Comparison of ENCODE assay signal across 20 cellular contexts in the genomic region with DNA sequence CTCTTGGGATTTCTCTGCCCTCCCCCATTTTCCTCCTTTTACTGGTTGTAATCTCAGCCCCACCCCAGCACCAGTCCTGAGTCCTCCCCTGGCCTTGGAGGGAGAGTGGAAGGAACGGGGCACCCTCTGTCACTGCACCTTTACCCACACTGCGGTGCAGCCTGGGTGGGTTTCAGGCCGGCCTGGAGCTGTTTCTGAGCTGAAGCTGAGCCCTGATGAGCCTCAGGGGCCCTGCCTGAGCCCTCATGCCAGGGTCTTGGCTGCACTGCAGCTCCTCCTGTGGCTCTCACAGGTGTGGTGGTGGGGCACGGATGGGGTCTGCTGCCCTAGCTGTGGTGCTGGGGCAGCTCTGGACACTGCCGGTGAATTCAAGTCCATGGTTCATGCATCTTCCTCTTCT.
"Had no signal": no experiment of that assay in that cellular context is flagged by ENCODE, and none has a peak within 500 bp of the region (broad histone marks: within the 10 kb centered on the region; RNA-seq: fewer than 3 reads in every experiment).

No MANE protein-coding gene starts in this region.

- H3K9me3 Mint-ChIP-seq: neural progenitor cell had no signal

- H3K27ac ChIP-seq: neural progenitor cell, prostate gland, stomach, suprapubic skin, tibial nerve had no signal

- DNase-seq: activated CD4-positive, alpha-beta T cell treated with anti-CD3 and anti-CD28 coated beads, Interleukin-2, amount 50 U/mL, for 48 hours; activated naive CD4-positive, alpha-beta T cell; activated T-cell treated with anti-CD3 and anti-CD28 coated beads, Interleukin-2, amount 50 U/mL, for 1 hour; cerebellar nuclear complex; effector CD8-positive, alpha-beta T cell; erythroblast; foreskin fibroblast; heart right ventricle; naive B cell; SK-N-SH; spleen; stimulated activated CD4-positive, alpha-beta T cell treated with anti-CD3 and anti-CD28 coated beads, Interleukin-4, amount 100 ng/mL, for 1 hour; stomach had no signal

- H3K4me3 ChIP-seq: heart right ventricle, lung, neural progenitor cell, prostate gland, spleen, stomach, suprapubic skin, tibial nerve had no signal

- H3K4me1 Mint-ChIP-seq: WTC11 had no signal

- ATAC-seq: WTC11 had no signal

- H3K27me3 Mint-ChIP-seq: naive B cell had no signal

- H3K36me3 ChIP-seq: neural progenitor cell had no signal

- H3K4me3 Mint-ChIP-seq: naive B cell, neural progenitor cell, WTC11 had no signal

- H3K27ac Mint-ChIP-seq: activated T-helper 2 cell treated with anti-CD3 and anti-CD28 coated beads, Interferon-gamma antibody, Interleukin-2, Interleukin-4, amounts not matched to agents 10 μg/mL and 5 μg/mL and 100 μg/mL, durations not matched to agents 14 hours and 24 hours and 36 hours; naive B cell; WTC11 had no signal

- H3K27me3 ChIP-seq: heart right ventricle, neural progenitor cell, spleen, stomach, suprapubic skin, tibial nerve had no signal

- H3K4me1 ChIP-seq: neural progenitor cell, prostate gland, stomach, suprapubic skin, tibial nerve had no signal

- H3K9me3 ChIP-seq: prostate gland, SK-N-SH, stomach, suprapubic skin, tibial nerve had no signal
